In genomic region chr20:6884114-6884513, GRCh38 we compare ENCODE assay signal across 25 cellular contexts.
DNase-seq lines count a peak whose midpoint lies in the region; TF ChIP-seq lines count a peak whose summit lies in the region.
"Had no signal": no experiment of that assay in that cellular context is flagged by ENCODE, and none has a peak within 500 bp of the region (broad histone marks: within the 10 kb centered on the region; RNA-seq: fewer than 3 reads in every experiment).

No MANE protein-coding gene starts in this region.

- DNase-seq in HL-60 (ENCODE audit: low read depth in 1 of 2, low spot score in 1 of 2) (peak in 1 of 2 experiments; percentile 67), NOMO-1 (lab: John Stamatoyannopoulos, UW; ENCODE audit: unreplicated experiment in 2 of 2) (peak; percentile 45 to 57), SKM-1 treated with dmso at 0.1 percent for 144 hours (lab: John Stamatoyannopoulos, UW; ENCODE audit: unreplicated experiment) (peak; percentile 57), renal cortical epithelial cell (ENCODE audit: low read depth) (peak; percentile 55), activated gamma-delta T cell (lab: John Stamatoyannopoulos, UW) (no peak), GM23248 (no peak), GM10248 (ENCODE audit: extremely low spot score) (no peak)
- DNase-seq: AML-193; Caco-2; CD8-positive, alpha-beta T cell; DMS 273 treated with DMSO at 0.1 percent for 48 hours; DMS79; EL; GDM1; Karpas-422; NCI-H1048; NCI-H1417; NCI-H1694 treated with DMSO at 0.1 percent for 48 hours; NCI-H2081 treated with DMSO at 0.1 percent for 48 hours; NCI-H2171; NCI-H226; NCI-H510A had no signal

- no peaks in the 10 kb centered on the region for H4K20me1 ChIP-seq in GM23248 (ENCODE audit: insufficient read depth)
- H4K20me1 ChIP-seq: BLaER1 treated with 17β-estradiol and CSF1 and Interleukin-3, amounts not matched to agents 10 nM and 100 nM had no signal

- H3F3A ChIP-seq in GM23248 (ENCODE audit: insufficient read depth), result no peaks in the 10 kb centered on the region

- H3K79me2 ChIP-seq in GM23248 (ENCODE audit: insufficient read depth), result no peaks in the 10 kb centered on the region

- peak overlapping the region; percentile 59 for H3K27ac ChIP-seq in HL-60 (replicated peaks)
- no peak overlapping the region for H3K27ac ChIP-seq in GM23248
- H3K27ac ChIP-seq: A549; BLaER1 treated with 17β-estradiol and CSF1 and Interleukin-3, amounts not matched to agents 10 nM and 100 nM; PC-9 had no signal

- H3K9me3 ChIP-seq in GM23248 (ENCODE audit: low read depth), result no peaks in the 10 kb centered on the region
- H3K9me3 ChIP-seq: BLaER1 treated with 17β-estradiol and CSF1 and Interleukin-3, amounts not matched to agents 10 nM and 100 nM; Caco-2 had no signal

- no peak overlapping the region for H3K4me2 ChIP-seq in GM23248 (ENCODE audit: unreplicated experiment)
- H3K4me2 ChIP-seq: A549, PC-9 had no signal

- H2AFZ ChIP-seq in GM23248, result no peak overlapping the region
- H2AFZ ChIP-seq: PC-9 had no signal

- no peak overlapping the region for H3K4me3 ChIP-seq in HL-60 (replicated peaks; ENCODE audit: insufficient read depth, low read length)
- H3K4me3 ChIP-seq in GM23248, result no peak overlapping the region
- H3K4me3 ChIP-seq: A549; BLaER1 treated with 17β-estradiol and CSF1 and Interleukin-3, amounts not matched to agents 10 nM and 100 nM; PC-9 had no signal

- no peak for TF ChIP-seq CTCF in HL-60 (IDR thresholded peaks at IDR 0.05; ENCODE audit: insufficient read depth, low read length)
- TF ChIP-seq CTCF in GM10248 (IDR thresholded peaks at IDR 0.05; ENCODE audit: control extremely low read depth, extremely low read depth, low read depth, missing control alignments), result no peak

- WGBS in GM23248 (ENCODE audit: low coverage in 1 of 2, low lambda C conversion rate in 2 of 2, missing lambda C conversion rate in 2 of 2), 2 experiments, result 19 to 27% methylated on average over 1 of the region's 1 CpG

- H3K4me1 ChIP-seq in GM23248 (ENCODE audit: insufficient read depth), result no peaks in the 10 kb centered on the region
- H3K4me1 ChIP-seq: A549, Caco-2 had no signal

- H3K27me3 ChIP-seq in HL-60 (ENCODE audit: insufficient read depth, poor library complexity, severe bottlenecking), result no peaks in the 10 kb centered on the region
- H3K27me3 ChIP-seq in GM23248 (replicated peaks; ENCODE audit: insufficient read depth), result no peaks in the 10 kb centered on the region
- H3K27me3 ChIP-seq: BLaER1 treated with 17β-estradiol and CSF1 and Interleukin-3, amounts not matched to agents 10 nM and 100 nM had no signal

- in situ Hi-C loops in GM23248 (cut with MboI), result no loop called here

- no peaks in the 10 kb centered on the region for H3K36me3 ChIP-seq in GM23248 (ENCODE audit: low read depth)
- H3K36me3 ChIP-seq: BLaER1 treated with 17β-estradiol and CSF1 and Interleukin-3, amounts not matched to agents 10 nM and 100 nM had no signal

- no peak overlapping the region for H3K9ac ChIP-seq in GM23248
- H3K9ac ChIP-seq: BLaER1 treated with 17β-estradiol and CSF1 and Interleukin-3, amounts not matched to agents 10 nM and 100 nM had no signal

- POLR2A ChIA-PET in GM10248 (lab: Yijun Ruan, JAX), result no interaction called here

- CTCF ChIA-PET in GM10248 (lab: Yijun Ruan, JAX), result no interaction called here

- no peaks in the 10 kb centered on the region for H3K9me2 ChIP-seq in GM23248 (ENCODE audit: insufficient read depth)

Comparison
In these comparisons a context has a peak if more than half of its experiments do, and no peak if none do; other contexts are left out.
1. DNase-seq: peak in NOMO-1 (2 of 2), SKM-1 treated with dmso at 0.1 percent for 144 hours (single experiment) and renal cortical epithelial cell (single experiment); none in activated gamma-delta T cell (single experiment), GM23248 (single experiment) and GM10248 (single experiment).